ENCODE assay signal across 1 cellular context in the genomic region with DNA sequence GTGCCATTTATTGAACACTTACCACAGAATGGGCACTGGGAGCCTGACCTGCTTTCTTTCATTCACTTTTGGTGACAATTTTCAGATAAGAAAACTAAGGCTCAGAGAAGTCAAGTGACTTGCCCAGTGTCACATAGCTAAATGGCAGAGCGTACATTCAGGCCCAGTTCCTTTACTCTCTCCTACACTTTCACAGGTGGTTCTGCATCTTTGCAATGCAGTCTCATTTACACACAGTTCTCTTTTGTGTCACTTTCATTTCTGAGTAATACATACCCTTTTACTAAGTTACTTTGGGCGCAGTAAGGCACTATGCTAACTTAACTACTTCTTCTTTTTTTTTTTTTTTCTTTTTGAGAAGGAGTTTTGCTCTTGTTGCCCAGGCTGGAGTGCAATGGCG.
A peak's percentile ranks its signal among the peaks of the same experiment; 100 is the strongest.
TF ChIP-seq lines count a peak whose summit lies in the region.

No MANE protein-coding gene starts in this region.

TF ChIP-seq in GM12878, 131 proteins besides CTCF, POLR2A, EP300 and RAD21 (continued from another document and continues in another):
- TF ChIP-seq, protein P1, sequence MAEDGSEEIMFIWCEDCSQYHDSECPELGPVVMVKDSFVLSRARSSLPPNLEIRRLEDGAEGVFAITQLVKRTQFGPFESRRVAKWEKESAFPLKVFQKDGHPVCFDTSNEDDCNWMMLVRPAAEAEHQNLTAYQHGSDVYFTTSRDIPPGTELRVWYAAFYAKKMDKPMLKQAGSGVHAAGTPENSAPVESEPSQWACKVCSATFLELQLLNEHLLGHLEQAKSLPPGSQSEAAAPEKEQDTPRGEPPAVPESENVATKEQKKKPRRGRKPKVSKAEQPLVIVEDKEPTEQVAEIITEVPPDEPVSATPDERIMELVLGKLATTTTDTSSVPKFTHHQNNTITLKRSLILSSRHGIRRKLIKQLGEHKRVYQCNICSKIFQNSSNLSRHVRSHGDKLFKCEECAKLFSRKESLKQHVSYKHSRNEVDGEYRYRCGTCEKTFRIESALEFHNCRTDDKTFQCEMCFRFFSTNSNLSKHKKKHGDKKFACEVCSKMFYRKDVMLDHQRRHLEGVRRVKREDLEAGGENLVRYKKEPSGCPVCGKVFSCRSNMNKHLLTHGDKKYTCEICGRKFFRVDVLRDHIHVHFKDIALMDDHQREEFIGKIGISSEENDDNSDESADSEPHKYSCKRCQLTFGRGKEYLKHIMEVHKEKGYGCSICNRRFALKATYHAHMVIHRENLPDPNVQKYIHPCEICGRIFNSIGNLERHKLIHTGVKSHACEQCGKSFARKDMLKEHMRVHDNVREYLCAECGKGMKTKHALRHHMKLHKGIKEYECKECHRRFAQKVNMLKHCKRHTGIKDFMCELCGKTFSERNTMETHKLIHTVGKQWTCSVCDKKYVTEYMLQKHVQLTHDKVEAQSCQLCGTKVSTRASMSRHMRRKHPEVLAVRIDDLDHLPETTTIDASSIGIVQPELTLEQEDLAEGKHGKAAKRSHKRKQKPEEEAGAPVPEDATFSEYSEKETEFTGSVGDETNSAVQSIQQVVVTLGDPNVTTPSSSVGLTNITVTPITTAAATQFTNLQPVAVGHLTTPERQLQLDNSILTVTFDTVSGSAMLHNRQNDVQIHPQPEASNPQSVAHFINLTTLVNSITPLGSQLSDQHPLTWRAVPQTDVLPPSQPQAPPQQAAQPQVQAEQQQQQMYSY (CRISPR knock-in tag; IDR thresholded peaks at IDR 0.05) = no peak
- TF ChIP-seq POU2F2 (IDR thresholded peaks at IDR 0.05; ENCODE audit: borderline replicate concordance, low read depth, low read length) = no peak
- TF ChIP-seq BACH1 (IDR thresholded peaks at IDR 0.05; ENCODE audit: borderline replicate concordance) = no peak
- peak; percentile 81; the same call in 1 of the 2 replicates for TF ChIP-seq ZNF217 (IDR thresholded peaks at IDR 0.05)
- TF ChIP-seq ZNF384 (IDR thresholded peaks at IDR 0.05; ENCODE audit: borderline replicate concordance, low read depth, low read length) = peak; percentile 54; the same call in 1 of the 2 replicates
- no peak for TF ChIP-seq MEF2B (IDR thresholded peaks at IDR 0.05; ENCODE audit: partially characterized antibody, poor library complexity, severe bottlenecking)
- TF ChIP-seq SIN3A (IDR thresholded peaks at IDR 0.05; ENCODE audit: low read depth, low read length) = no peak
- TF ChIP-seq PAX8 (IDR thresholded peaks at IDR 0.05) = no peak
- TF ChIP-seq TAF1 (IDR thresholded peaks at IDR 0.05; ENCODE audit: borderline replicate concordance, low read depth, low read length) = no peak
- TF ChIP-seq RELA (IDR thresholded peaks at IDR 0.05; ENCODE audit: borderline replicate concordance, partially characterized antibody) = no peak
- peak; percentile 50; the same call in 1 of the 2 replicates for TF ChIP-seq NBN (IDR thresholded peaks at IDR 0.05)
- no peak for TF ChIP-seq PAX5 (IDR thresholded peaks at IDR 0.05; ENCODE audit: borderline replicate concordance, low read depth, low read length)
- no peak for TF ChIP-seq NFIC (IDR thresholded peaks at IDR 0.05; ENCODE audit: low read depth, low read length)
- no peak for TF ChIP-seq SP1 (IDR thresholded peaks at IDR 0.05; ENCODE audit: low read depth, low read length)
- no peak for TF ChIP-seq STAT1 (conservative IDR thresholded peaks at IDR 0.05)
- TF ChIP-seq, protein P2, sequence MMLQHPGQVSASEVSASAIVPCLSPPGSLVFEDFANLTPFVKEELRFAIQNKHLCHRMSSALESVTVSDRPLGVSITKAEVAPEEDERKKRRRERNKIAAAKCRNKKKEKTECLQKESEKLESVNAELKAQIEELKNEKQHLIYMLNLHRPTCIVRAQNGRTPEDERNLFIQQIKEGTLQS (IDR thresholded peaks at IDR 0.05; ENCODE audit: borderline replicate concordance, extremely low read depth, low read depth, low read length) = no peak
- no peak for TF ChIP-seq ETV6 (conservative IDR thresholded peaks at IDR 0.05 in 1 of 2, IDR thresholded peaks at IDR 0.05 in 1 of 2; ENCODE audit: borderline replicate concordance in 1 of 2, low read depth in 1 of 2)
- TF ChIP-seq ESRRA (IDR thresholded peaks at IDR 0.05; ENCODE audit: low read length) = no peak
- TF ChIP-seq, protein P3, sequence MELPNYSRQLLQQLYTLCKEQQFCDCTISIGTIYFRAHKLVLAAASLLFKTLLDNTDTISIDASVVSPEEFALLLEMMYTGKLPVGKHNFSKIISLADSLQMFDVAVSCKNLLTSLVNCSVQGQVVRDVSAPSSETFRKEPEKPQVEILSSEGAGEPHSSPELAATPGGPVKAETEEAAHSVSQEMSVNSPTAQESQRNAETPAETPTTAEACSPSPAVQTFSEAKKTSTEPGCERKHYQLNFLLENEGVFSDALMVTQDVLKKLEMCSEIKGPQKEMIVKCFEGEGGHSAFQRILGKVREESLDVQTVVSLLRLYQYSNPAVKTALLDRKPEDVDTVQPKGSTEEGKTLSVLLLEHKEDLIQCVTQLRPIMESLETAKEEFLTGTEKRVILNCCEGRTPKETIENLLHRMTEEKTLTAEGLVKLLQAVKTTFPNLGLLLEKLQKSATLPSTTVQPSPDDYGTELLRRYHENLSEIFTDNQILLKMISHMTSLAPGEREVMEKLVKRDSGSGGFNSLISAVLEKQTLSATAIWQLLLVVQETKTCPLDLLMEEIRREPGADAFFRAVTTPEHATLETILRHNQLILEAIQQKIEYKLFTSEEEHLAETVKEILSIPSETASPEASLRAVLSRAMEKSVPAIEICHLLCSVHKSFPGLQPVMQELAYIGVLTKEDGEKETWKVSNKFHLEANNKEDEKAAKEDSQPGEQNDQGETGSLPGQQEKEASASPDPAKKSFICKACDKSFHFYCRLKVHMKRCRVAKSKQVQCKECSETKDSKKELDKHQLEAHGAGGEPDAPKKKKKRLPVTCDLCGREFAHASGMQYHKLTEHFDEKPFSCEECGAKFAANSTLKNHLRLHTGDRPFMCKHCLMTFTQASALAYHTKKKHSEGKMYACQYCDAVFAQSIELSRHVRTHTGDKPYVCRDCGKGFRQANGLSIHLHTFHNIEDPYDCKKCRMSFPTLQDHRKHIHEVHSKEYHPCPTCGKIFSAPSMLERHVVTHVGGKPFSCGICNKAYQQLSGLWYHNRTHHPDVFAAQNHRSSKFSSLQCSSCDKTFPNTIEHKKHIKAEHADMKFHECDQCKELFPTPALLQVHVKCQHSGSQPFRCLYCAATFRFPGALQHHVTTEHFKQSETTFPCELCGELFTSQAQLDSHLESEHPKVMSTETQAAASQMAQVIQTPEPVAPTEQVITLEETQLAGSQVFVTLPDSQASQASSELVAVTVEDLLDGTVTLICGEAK (IDR thresholded peaks at IDR 0.05; ENCODE audit: borderline replicate concordance) = no peak
- TF ChIP-seq SMARCA5 (IDR thresholded peaks at IDR 0.05) = peak; percentile 75
- TF ChIP-seq, protein P4, sequence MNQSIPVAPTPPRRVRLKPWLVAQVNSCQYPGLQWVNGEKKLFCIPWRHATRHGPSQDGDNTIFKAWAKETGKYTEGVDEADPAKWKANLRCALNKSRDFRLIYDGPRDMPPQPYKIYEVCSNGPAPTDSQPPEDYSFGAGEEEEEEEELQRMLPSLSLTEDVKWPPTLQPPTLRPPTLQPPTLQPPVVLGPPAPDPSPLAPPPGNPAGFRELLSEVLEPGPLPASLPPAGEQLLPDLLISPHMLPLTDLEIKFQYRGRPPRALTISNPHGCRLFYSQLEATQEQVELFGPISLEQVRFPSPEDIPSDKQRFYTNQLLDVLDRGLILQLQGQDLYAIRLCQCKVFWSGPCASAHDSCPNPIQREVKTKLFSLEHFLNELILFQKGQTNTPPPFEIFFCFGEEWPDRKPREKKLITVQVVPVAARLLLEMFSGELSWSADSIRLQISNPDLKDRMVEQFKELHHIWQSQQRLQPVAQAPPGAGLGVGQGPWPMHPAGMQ (IDR thresholded peaks at IDR 0.05; ENCODE audit: borderline replicate concordance) = no peak
- no peak for TF ChIP-seq JUND (IDR thresholded peaks at IDR 0.05; ENCODE audit: low read depth, low read length)
- no peak for TF ChIP-seq EZH2 (IDR thresholded peaks at IDR 0.05; ENCODE audit: borderline replicate concordance, control insufficient read depth, low read depth, low read length)
- no peak for TF ChIP-seq NRF1 (conservative IDR thresholded peaks at IDR 0.05; ENCODE audit: low read depth, low read length)
- no peak for TF ChIP-seq SUPT20H (IDR thresholded peaks at IDR 0.05; ENCODE audit: borderline replicate concordance, control insufficient read depth, low read depth, low read length)
- no peak for TF ChIP-seq MEF2A (IDR thresholded peaks at IDR 0.05; ENCODE audit: insufficient read depth, low read depth, low read length)
- no peak for TF ChIP-seq SRF (IDR thresholded peaks at IDR 0.05; ENCODE audit: low read depth in 2 of 2, low read length in 2 of 2)
- TF ChIP-seq, protein P5, sequence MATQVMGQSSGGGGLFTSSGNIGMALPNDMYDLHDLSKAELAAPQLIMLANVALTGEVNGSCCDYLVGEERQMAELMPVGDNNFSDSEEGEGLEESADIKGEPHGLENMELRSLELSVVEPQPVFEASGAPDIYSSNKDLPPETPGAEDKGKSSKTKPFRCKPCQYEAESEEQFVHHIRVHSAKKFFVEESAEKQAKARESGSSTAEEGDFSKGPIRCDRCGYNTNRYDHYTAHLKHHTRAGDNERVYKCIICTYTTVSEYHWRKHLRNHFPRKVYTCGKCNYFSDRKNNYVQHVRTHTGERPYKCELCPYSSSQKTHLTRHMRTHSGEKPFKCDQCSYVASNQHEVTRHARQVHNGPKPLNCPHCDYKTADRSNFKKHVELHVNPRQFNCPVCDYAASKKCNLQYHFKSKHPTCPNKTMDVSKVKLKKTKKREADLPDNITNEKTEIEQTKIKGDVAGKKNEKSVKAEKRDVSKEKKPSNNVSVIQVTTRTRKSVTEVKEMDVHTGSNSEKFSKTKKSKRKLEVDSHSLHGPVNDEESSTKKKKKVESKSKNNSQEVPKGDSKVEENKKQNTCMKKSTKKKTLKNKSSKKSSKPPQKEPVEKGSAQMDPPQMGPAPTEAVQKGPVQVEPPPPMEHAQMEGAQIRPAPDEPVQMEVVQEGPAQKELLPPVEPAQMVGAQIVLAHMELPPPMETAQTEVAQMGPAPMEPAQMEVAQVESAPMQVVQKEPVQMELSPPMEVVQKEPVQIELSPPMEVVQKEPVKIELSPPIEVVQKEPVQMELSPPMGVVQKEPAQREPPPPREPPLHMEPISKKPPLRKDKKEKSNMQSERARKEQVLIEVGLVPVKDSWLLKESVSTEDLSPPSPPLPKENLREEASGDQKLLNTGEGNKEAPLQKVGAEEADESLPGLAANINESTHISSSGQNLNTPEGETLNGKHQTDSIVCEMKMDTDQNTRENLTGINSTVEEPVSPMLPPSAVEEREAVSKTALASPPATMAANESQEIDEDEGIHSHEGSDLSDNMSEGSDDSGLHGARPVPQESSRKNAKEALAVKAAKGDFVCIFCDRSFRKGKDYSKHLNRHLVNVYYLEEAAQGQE (IDR thresholded peaks at IDR 0.05; ENCODE audit: low read depth, low read length) = no peak
- TF ChIP-seq, protein P6, sequence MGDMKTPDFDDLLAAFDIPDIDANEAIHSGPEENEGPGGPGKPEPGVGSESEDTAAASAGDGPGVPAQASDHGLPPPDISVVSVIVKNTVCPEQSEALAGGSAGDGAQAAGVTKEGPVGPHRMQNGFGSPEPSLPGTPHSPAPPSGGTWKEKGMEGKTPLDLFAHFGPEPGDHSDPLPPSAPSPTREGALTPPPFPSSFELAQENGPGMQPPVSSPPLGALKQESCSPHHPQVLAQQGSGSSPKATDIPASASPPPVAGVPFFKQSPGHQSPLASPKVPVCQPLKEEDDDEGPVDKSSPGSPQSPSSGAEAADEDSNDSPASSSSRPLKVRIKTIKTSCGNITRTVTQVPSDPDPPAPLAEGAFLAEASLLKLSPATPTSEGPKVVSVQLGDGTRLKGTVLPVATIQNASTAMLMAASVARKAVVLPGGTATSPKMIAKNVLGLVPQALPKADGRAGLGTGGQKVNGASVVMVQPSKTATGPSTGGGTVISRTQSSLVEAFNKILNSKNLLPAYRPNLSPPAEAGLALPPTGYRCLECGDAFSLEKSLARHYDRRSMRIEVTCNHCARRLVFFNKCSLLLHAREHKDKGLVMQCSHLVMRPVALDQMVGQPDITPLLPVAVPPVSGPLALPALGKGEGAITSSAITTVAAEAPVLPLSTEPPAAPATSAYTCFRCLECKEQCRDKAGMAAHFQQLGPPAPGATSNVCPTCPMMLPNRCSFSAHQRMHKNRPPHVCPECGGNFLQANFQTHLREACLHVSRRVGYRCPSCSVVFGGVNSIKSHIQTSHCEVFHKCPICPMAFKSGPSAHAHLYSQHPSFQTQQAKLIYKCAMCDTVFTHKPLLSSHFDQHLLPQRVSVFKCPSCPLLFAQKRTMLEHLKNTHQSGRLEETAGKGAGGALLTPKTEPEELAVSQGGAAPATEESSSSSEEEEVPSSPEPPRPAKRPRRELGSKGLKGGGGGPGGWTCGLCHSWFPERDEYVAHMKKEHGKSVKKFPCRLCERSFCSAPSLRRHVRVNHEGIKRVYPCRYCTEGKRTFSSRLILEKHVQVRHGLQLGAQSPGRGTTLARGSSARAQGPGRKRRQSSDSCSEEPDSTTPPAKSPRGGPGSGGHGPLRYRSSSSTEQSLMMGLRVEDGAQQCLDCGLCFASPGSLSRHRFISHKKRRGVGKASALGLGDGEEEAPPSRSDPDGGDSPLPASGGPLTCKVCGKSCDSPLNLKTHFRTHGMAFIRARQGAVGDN (IDR thresholded peaks at IDR 0.05) = no peak
- peak in 1 of 2 experiments; percentile 11; a peak in 1 of 4 replicates for TF ChIP-seq BHLHE40 (IDR thresholded peaks at IDR 0.05; ENCODE audit: borderline replicate concordance in 1 of 2, low read depth in 2 of 2, low read length in 1 of 2)
- no peak for TF ChIP-seq ZZZ3 (IDR thresholded peaks at IDR 0.05; ENCODE audit: control insufficient read depth, insufficient read length, low read depth)
- TF ChIP-seq, protein P7, sequence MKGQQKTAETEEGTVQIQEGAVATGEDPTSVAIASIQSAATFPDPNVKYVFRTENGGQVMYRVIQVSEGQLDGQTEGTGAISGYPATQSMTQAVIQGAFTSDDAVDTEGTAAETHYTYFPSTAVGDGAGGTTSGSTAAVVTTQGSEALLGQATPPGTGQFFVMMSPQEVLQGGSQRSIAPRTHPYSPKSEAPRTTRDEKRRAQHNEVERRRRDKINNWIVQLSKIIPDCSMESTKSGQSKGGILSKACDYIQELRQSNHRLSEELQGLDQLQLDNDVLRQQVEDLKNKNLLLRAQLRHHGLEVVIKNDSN (IDR thresholded peaks at IDR 0.05; ENCODE audit: borderline replicate concordance, extremely low read length, insufficient read depth, low read depth, low read length) = no peak
- TF ChIP-seq HDAC2 (IDR thresholded peaks at IDR 0.05) = no peak
- 0 out of 2 replicates have a peak, but pooled peaks have one; percentile 15 for TF ChIP-seq CREM (IDR thresholded peaks at IDR 0.05; ENCODE audit: low read depth)
- TF ChIP-seq BRCA1 (IDR thresholded peaks at IDR 0.05; ENCODE audit: low read depth, low read length) = no peak
- TF ChIP-seq, protein P8, sequence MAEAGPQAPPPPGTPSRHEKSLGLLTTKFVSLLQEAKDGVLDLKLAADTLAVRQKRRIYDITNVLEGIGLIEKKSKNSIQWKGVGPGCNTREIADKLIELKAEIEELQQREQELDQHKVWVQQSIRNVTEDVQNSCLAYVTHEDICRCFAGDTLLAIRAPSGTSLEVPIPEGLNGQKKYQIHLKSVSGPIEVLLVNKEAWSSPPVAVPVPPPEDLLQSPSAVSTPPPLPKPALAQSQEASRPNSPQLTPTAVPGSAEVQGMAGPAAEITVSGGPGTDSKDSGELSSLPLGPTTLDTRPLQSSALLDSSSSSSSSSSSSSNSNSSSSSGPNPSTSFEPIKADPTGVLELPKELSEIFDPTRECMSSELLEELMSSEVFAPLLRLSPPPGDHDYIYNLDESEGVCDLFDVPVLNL (IDR thresholded peaks at IDR 0.05; ENCODE audit: low read depth, low read length) = no peak
- no peak for TF ChIP-seq YY1 (IDR thresholded peaks at IDR 0.05; ENCODE audit: low read depth, low read length)
- TF ChIP-seq CHD4 (IDR thresholded peaks at IDR 0.05) = no peak
